8 cellular contexts compared by ENCODE assay signal in genomic region chr2:238320246-238320647, GRCh38. TPM values are rescaled to one million over a fixed set of nuclear protein-coding genes. Genes with fewer than 3 reads are reported as not detected.
DNase-seq lines count a peak whose midpoint lies in the region; ATAC-seq and TF ChIP-seq lines count a peak whose summit lies in the region.

A gene with protein sequence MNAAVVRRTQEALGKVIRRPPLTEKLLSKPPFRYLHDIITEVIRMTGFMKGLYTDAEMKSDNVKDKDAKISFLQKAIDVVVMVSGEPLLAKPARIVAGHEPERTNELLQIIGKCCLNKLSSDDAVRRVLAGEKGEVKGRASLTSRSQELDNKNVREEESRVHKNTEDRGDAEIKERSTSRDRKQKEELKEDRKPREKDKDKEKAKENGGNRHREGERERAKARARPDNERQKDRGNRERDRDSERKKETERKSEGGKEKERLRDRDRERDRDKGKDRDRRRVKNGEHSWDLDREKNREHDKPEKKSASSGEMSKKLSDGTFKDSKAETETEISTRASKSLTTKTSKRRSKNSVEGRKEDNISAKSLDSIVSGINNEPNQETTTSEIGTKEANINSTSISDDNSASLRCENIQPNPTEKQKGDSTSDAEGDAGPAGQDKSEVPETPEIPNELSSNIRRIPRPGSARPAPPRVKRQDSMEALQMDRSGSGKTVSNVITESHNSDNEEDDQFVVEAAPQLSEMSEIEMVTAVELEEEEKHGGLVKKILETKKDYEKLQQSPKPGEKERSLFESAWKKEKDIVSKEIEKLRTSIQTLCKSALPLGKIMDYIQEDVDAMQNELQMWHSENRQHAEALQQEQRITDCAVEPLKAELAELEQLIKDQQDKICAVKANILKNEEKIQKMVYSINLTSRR (plus strand): TSS chr2:238320518. CDS start chr2:238320663, 145 bp downstream.

- TF ChIP-seq POLR2A in spleen (IDR thresholded peaks at IDR 0.05): no peak

- POLR2A ChIA-PET in activated B cell treated with CpG ODN at 0.5 μM for 24 hours (lab: Charles Lee): interaction anchor here (1.0 kb wide), 1 partner anchor 32 kb away, joined by 6 read pairs; the partner anchor contains the start of gene PER2

- no peaks in the 10 kb centered on the region for H3K36me3 Mint-ChIP-seq in activated B cell treated with CpG ODN at 0.5 μM for 24 hours (ENCODE audit: low read depth)

- no peak for TF ChIP-seq CTCF in activated B cell treated with CpG ODN at 0.5 μM for 24 hours (IDR thresholded peaks at IDR 0.05)
- no peak for TF ChIP-seq CTCF in spleen (IDR thresholded peaks at IDR 0.05 in 8 of 11, conservative IDR thresholded peaks at IDR 0.05 in 3 of 11)

- CTCF ChIA-PET in activated B cell treated with CpG ODN at 0.5 μM for 24 hours (lab: Charles Lee): no interaction called here

- no peaks in the 10 kb centered on the region for H3K9me3 Mint-ChIP-seq in activated B cell treated with CpG ODN at 0.5 μM for 24 hours

- ATAC-seq in GM18520 (IDR thresholded peaks at IDR 0.05; ENCODE audit: unreplicated experiment) (peak; percentile 92), HG03097 (IDR thresholded peaks at IDR 0.05; ENCODE audit: low FRiP score, unreplicated experiment) (peak; percentile 96), activated B cell treated with CpG ODN at 0.5 μM for 24 hours (ENCODE audit: low read depth) (peak; percentile 98)

- 0 to 1% (median 0%) methylated on average over 5 to 58 of the region's 58 CpGs; no CpG with 5 or more reads in 1 of the 5 donors for WGBS in spleen, 5 donors

- peaks cover 11 to 28% (median 21%) of the 10 kb centered on the region in 6 donors for H3K4me1 ChIP-seq in spleen

- intact Hi-C loops in activated B cell treated with CpG ODN at 0.5 μM for 24 hours (cut with micrococcal nuclease) (loop anchor here (1.0 to 2.0 kb wide), 3 partner anchors 32 to 107 kb away; partner anchors contain the start of gene PER2), spleen (cut with DNase I; ENCODE audit: low total_unique reads) (no loop called here)

- H3K4me3 Mint-ChIP-seq in activated B cell treated with CpG ODN at 0.5 μM for 24 hours: peak within 1 kb of the TSS; percentile 82

- H3K27me3 Mint-ChIP-seq in activated B cell treated with CpG ODN at 0.5 μM for 24 hours: peaks cover 9% of the 10 kb centered on the region

- peaks cover 13% of the 10 kb centered on the region for H3K4me1 Mint-ChIP-seq in activated B cell treated with CpG ODN at 0.5 μM for 24 hours

- H3K4me3 ChIP-seq in spleen: peak within 1 kb of the TSS; percentile 68 to 97 (median 83)

- no peaks in the 10 kb centered on the region for H3K9me3 ChIP-seq in spleen

- peak; percentile 96 for DNase-seq in 8988T
- peak; percentile 94 for DNase-seq in NCI-H2196 (lab: John Stamatoyannopoulos, UW; ENCODE audit: unreplicated experiment)
- DNase-seq in activated B cell treated with CpG ODN at 0.5 μM for 24 hours: peak; percentile 88
- DNase-seq in caudate nucleus (lab: John Stamatoyannopoulos, UW): peak; percentile 23 to 96 (median 88)
- peak; percentile 87 for DNase-seq in inferior parietal cortex (ENCODE audit: extremely low spot score)
- peak; percentile 96 for DNase-seq in spleen

- H3K27ac ChIP-seq in caudate nucleus (ENCODE audit: low read depth, low read length) (peak within 1 kb of the TSS; percentile 19), spleen (peak within 1 kb of the TSS in 4 of 8 donors; percentile 38 to 57 (median 41))

- peaks cover 0 to 4% (median 0%) of the 10 kb centered on the region in 7 donors for H3K27me3 ChIP-seq in spleen (replicated peaks in 1 of 7)

- H3K27ac Mint-ChIP-seq in activated B cell treated with CpG ODN at 0.5 μM for 24 hours: no peak within 1 kb of the TSS

- peaks cover 0 to 17% (median 0%) of the 10 kb centered on the region in 6 donors for H3K36me3 ChIP-seq in spleen

RNA-seq across cellular contexts. Expression of the gene that starts here (rescaled TPM):
- total RNA-seq in activated B cell treated with CpG ODN at 0.5 μM for 24 hours: 9.5 and 9.9 TPM in 2 replicates
- total RNA-seq in spleen: 10 to 100 TPM in 4 of 7 donors, 1 to 10 TPM in 3; 7.8 to 19.2 (median 10.8) TPM
- 1 to 10 TPM; 2.6 to 3.7 (median 3.2) TPM for polyA plus RNA-seq in spleen
